Comparison of ENCODE assay signal across 14 cellular contexts in the genomic region with DNA sequence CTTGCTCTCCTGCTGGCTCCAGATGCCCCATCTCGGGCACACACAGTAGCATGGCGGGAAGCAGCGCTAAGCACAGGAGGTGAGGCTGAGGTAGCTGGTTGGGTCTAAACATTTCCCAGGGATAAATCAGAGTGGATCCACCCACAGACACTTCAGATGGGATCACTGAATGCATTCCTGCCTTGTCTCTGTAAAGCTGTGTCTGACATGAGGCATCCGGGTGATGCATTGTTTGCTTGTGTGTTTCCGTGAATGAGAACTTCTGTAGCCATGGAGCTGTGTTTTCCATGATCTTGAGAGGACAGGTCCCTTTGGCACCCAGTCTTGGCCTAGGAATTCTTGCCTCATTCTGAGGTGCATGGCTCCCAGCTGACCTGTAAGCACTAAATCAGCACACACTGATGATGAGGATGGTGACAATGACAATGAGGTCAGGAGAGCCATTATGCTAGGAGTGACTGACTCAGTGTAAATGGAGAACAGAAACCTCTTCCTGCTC. TPM values are rescaled to one million over a fixed set of nuclear protein-coding genes. Genes with fewer than 3 reads are reported as not detected.
A peak's percentile ranks its signal among the peaks of the same experiment; 100 is the strongest.
DNase-seq lines count a peak whose midpoint lies in the region; ATAC-seq and TF ChIP-seq lines count a peak whose summit lies in the region.
"Had no signal": no experiment of that assay in that cellular context is flagged by ENCODE, and none has a peak within 500 bp of the region (broad histone marks: within the 10 kb centered on the region; RNA-seq: fewer than 3 reads in every experiment).

No MANE protein-coding gene starts in this region.

- H3K4me3 Mint-ChIP-seq in stimulated activated effector memory CD8-positive, alpha-beta T cell treated with anti-CD3 and anti-CD28 coated beads, Interleukin-12 subunit alpha, Interleukin-12 subunit beta, amount 100 ng/mL, for 72 hours = no peak overlapping the region
- H3K4me3 Mint-ChIP-seq: H9, IgD-negative memory B cell had no signal

- H3K9me3 Mint-ChIP-seq in stimulated activated effector memory CD8-positive, alpha-beta T cell treated with anti-CD3 and anti-CD28 coated beads, Interleukin-12 subunit alpha, Interleukin-12 subunit beta, amount 100 ng/mL, for 72 hours = no peaks in the 10 kb centered on the region
- H3K9me3 Mint-ChIP-seq: H9, IgD-negative memory B cell had no signal

- DNase-seq in Right ventricle myocardium inferior (ENCODE audit: missing footprints) (no peak), right cardiac atrium (no peak), RWPE2 (ENCODE audit: low spot score) (no peak), fibroblast of the aortic adventitia (ENCODE audit: low read depth) (peak; percentile 2), AML-193 (lab: John Stamatoyannopoulos, UW) (no peak)
- DNase-seq in stimulated activated effector memory CD8-positive, alpha-beta T cell treated with anti-CD3 and anti-CD28 coated beads, Interleukin-12 subunit alpha, Interleukin-12 subunit beta, amount 100 ng/mL, for 72 hours (ENCODE audit: low spot score in 2 of 2) = no peak
- DNase-seq: activated CD4-positive, CD25-positive, alpha-beta regulatory T cell; H9; hypothalamus; stimulated activated CD4-positive, alpha-beta T cell treated with anti-CD3 and anti-CD28 coated beads, Interleukin-1b, Interleukin-23, amount 100 ng/mL, for 48 hours had no signal

- 74% methylated on average over 5 of the region's 5 CpGs for WGBS in right cardiac atrium

- H3K27me3 ChIP-seq in right cardiac atrium (ENCODE audit: control insufficient read depth, insufficient read depth) (no peaks in the 10 kb centered on the region), RWPE2 (ENCODE audit: insufficient read depth, poor library complexity, severe bottlenecking) (no peaks in the 10 kb centered on the region)

- intact Hi-C loops in Right ventricle myocardium inferior (cut with DNase I) (no loop called here), right cardiac atrium (cut with DNase I) (no loop called here)

- no peaks in the 10 kb centered on the region for H3K36me3 ChIP-seq in RWPE2 (ENCODE audit: low read depth)

- H3K27ac Mint-ChIP-seq in stimulated activated effector memory CD8-positive, alpha-beta T cell treated with anti-CD3 and anti-CD28 coated beads, Interleukin-12 subunit alpha, Interleukin-12 subunit beta, amount 100 ng/mL, for 72 hours = no peak overlapping the region
- H3K27ac Mint-ChIP-seq: IgD-negative memory B cell had no signal

- no peaks in the 10 kb centered on the region for H3K36me3 Mint-ChIP-seq in stimulated activated effector memory CD8-positive, alpha-beta T cell treated with anti-CD3 and anti-CD28 coated beads, Interleukin-12 subunit alpha, Interleukin-12 subunit beta, amount 100 ng/mL, for 72 hours
- H3K36me3 Mint-ChIP-seq: IgD-negative memory B cell had no signal

- H3K4me1 Mint-ChIP-seq in stimulated activated effector memory CD8-positive, alpha-beta T cell treated with anti-CD3 and anti-CD28 coated beads, Interleukin-12 subunit alpha, Interleukin-12 subunit beta, amount 100 ng/mL, for 72 hours = no peaks in the 10 kb centered on the region
- H3K4me1 Mint-ChIP-seq: IgD-negative memory B cell had no signal

- H3K27ac ChIP-seq in right cardiac atrium (ENCODE audit: low read length) (no peak overlapping the region), RWPE2 (ENCODE audit: poor library complexity, severe bottlenecking) (peak overlapping the region; percentile 99)

- TF ChIP-seq CTCF in RWPE2 (IDR thresholded peaks at IDR 0.05; ENCODE audit: poor library complexity, severe bottlenecking) (no peak), fibroblast of the aortic adventitia (IDR thresholded peaks at IDR 0.05; ENCODE audit: insufficient read depth, low read length) (no peak)

- ATAC-seq in Right ventricle myocardium inferior = peak; percentile 15
- ATAC-seq in right cardiac atrium = no peak
- ATAC-seq in RWPE2 (ENCODE audit: low read depth) = peak; percentile 14
- peak; percentile 46 for ATAC-seq in stimulated activated effector memory CD8-positive, alpha-beta T cell treated with anti-CD3 and anti-CD28 coated beads, Interleukin-12 subunit alpha, Interleukin-12 subunit beta, amount 100 ng/mL, for 72 hours
- ATAC-seq in GM19452 (IDR thresholded peaks at IDR 0.05; ENCODE audit: unreplicated experiment) = no peak
- no peak for ATAC-seq in activated CD4-positive, CD25-positive, alpha-beta regulatory T cell treated with anti-CD3 and anti-CD28 coated beads, Interleukin-2, amount 50 U/mL, for 24 hours

- no peak overlapping the region for H3K4me3 ChIP-seq in right cardiac atrium (ENCODE audit: low read length)
- no peak overlapping the region for H3K4me3 ChIP-seq in RWPE2 (ENCODE audit: severe bottlenecking)
- no peak overlapping the region for H3K4me3 ChIP-seq in fibroblast of the aortic adventitia (ENCODE audit: low read depth, low read length)
- H3K4me3 ChIP-seq: lung had no signal

- H3K9me3 ChIP-seq in right cardiac atrium (ENCODE audit: control insufficient read depth, low read length) = no peaks in the 10 kb centered on the region
- H3K9me3 ChIP-seq in RWPE2 (ENCODE audit: severe bottlenecking) = no peaks in the 10 kb centered on the region

- H3K4me1 ChIP-seq in right cardiac atrium (ENCODE audit: control insufficient read depth, insufficient read depth, low read length) = no peaks in the 10 kb centered on the region
- H3K4me1 ChIP-seq in RWPE2 (ENCODE audit: insufficient read depth, poor library complexity, severe bottlenecking) = peaks cover 63% of the 10 kb centered on the region

RNA-seq across cellular contexts. Expression of gene KRT75, which starts 6.7 kb away (rescaled TPM):
- not detected for total RNA-seq in Right ventricle myocardium inferior
- total RNA-seq in right cardiac atrium = not detected
- 0.07 TPM for polyA plus RNA-seq in right cardiac atrium
- total RNA-seq in fibroblast of the aortic adventitia (ENCODE audit: low replicate concordance) = not detected in 2 replicates
- total RNA-seq: H9, lung had no signal
- polyA plus RNA-seq: IgD-negative memory B cell had no signal

RNA-seq across cellular contexts. Expression of gene KRT6B, which starts 11.1 kb away (rescaled TPM):
- total RNA-seq in Right ventricle myocardium inferior (not detected), right cardiac atrium (not detected), fibroblast of the aortic adventitia (ENCODE audit: low replicate concordance) (not detected in 2 replicates)
- not detected for polyA plus RNA-seq in right cardiac atrium
- total RNA-seq: H9 had no signal
- polyA plus RNA-seq: IgD-negative memory B cell had no signal

RNA-seq across cellular contexts. Expression of gene KRT6C, which starts 32.7 kb away (rescaled TPM):
- total RNA-seq in Right ventricle myocardium inferior (not detected), right cardiac atrium (not detected), fibroblast of the aortic adventitia (ENCODE audit: low replicate concordance) (not detected in 2 replicates)
- polyA plus RNA-seq in right cardiac atrium = not detected
- total RNA-seq: H9, lung had no signal
- polyA plus RNA-seq: IgD-negative memory B cell had no signal

RNA-seq across cellular contexts. Expression of gene KRT82, which starts 34.7 kb away (rescaled TPM):
- not detected for total RNA-seq in Right ventricle myocardium inferior
- not detected for total RNA-seq in right cardiac atrium
- polyA plus RNA-seq in right cardiac atrium = not detected
- not detected in 2 replicates for total RNA-seq in fibroblast of the aortic adventitia (ENCODE audit: low replicate concordance)
- total RNA-seq: H9, lung had no signal
- polyA plus RNA-seq: IgD-negative memory B cell, lung had no signal

RNA-seq across cellular contexts. Expression of gene KRT6A, which starts 52.2 kb away (rescaled TPM):
- 0.16 TPM for total RNA-seq in Right ventricle myocardium inferior
- not detected for total RNA-seq in right cardiac atrium
- polyA plus RNA-seq in right cardiac atrium = not detected
- total RNA-seq in fibroblast of the aortic adventitia (ENCODE audit: low replicate concordance) = not detected in 2 replicates
- total RNA-seq: H9 had no signal
- polyA plus RNA-seq: IgD-negative memory B cell had no signal

Comparison
In these comparisons a context has a peak if more than half of its experiments do, and no peak if none do; other contexts are left out.
1. ATAC-seq: peak in Right ventricle myocardium inferior (single experiment), RWPE2 (single experiment) and stimulated activated effector memory CD8-positive, alpha-beta T cell treated with anti-CD3 and anti-CD28 coated beads, Interleukin-12 subunit alpha, Interleukin-12 subunit beta, amount 100 ng/mL, for 72 hours (single experiment); none in right cardiac atrium (0 of 2), GM19452 (single experiment) and activated CD4-positive, CD25-positive, alpha-beta regulatory T cell treated with anti-CD3 and anti-CD28 coated beads, Interleukin-2, amount 50 U/mL, for 24 hours (0 of 2).